ENCODE assay signal across 8 cellular contexts in the genomic region with DNA sequence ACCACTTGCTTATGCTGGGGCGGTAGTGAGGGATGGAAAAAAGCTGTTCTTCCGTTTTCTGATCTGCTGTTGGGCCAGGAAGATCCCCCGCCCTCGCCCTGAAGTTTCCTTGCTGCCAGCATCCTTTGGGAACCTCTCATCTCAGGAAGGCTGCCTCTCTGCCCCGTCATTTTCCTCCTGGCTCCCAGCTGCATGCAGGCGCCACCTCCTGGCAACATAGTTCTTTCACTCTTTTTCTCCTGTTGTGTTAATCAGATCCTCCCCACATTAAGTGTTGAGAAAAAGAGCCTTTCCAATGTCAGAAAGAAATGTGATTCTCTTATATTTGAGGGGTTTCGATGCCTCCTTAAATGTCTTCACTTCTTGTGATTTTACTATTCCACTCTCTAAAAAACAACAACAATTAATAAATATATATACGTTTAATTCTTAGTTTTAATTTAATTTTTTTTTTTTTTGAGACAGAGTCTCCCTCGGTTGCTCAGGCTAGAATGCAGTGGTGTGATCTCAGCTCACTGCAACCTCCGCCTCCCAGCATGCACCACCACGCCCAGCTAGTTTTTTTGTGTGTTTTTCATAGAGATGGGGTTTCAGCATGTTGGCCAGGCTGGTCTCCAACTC.
A peak's percentile ranks its signal among the peaks of the same experiment; 100 is the strongest.
DNase-seq lines count a peak whose midpoint lies in the region; ATAC-seq and TF ChIP-seq lines count a peak whose summit lies in the region.

No MANE protein-coding gene starts in this region.

- no peaks in the 10 kb centered on the region for H3K4me1 ChIP-seq in adrenal gland (replicated peaks in 1 of 2)

- ATAC-seq in left cardiac atrium, result peak; percentile 84 to 92

- no peak for TF ChIP-seq POLR2A in adrenal gland (IDR thresholded peaks at IDR 0.05)

- H3K27me3 ChIP-seq in adrenal gland, result no peaks in the 10 kb centered on the region

- H3K36me3 ChIP-seq in adrenal gland (replicated peaks in 1 of 2), result no peaks in the 10 kb centered on the region

- DNase-seq in CD1c-positive myeloid dendritic cell (ENCODE audit: extremely low spot score) (peak; percentile 68), GM20000 (ENCODE audit: low spot score) (peak; percentile 80), NCI-H1092 (lab: John Stamatoyannopoulos, UW) (peak; percentile 65), SKM-1 (lab: John Stamatoyannopoulos, UW; ENCODE audit: unreplicated experiment) (peak; percentile 47), adrenal gland (peak; percentile 76 to 92 (median 84)), left cardiac atrium (peak; percentile 83), retina (peak; percentile 75), mesenteric fat pad (ENCODE audit: low spot score) (no peak)

- TF ChIP-seq CTCF in GM20000 (IDR thresholded peaks at IDR 0.05; ENCODE audit: extremely low read depth, missing control alignments), result peak; percentile 78
- peak; percentile 67 to 91 (median 84) for TF ChIP-seq CTCF in adrenal gland (IDR thresholded peaks at IDR 0.05)

- intact Hi-C loops in adrenal gland (cut with DNase I) (loop anchor here (2.0 to 10.0 kb wide), 3 partner anchors 111 to 165 kb away; no protein-coding TSS in a partner anchor), left cardiac atrium (cut with DNase I) (loop anchor here in 1 of 2 donors (1.0 kb wide), 1 partner anchor 166 kb away; no protein-coding TSS in a partner anchor)

- 22 to 29% (median 28%) methylated on average over 11 of the region's 11 CpGs for WGBS in adrenal gland, 4 donors

- H3K27ac ChIP-seq in adrenal gland, result no peak overlapping the region

- no peaks in the 10 kb centered on the region for H3K9me3 ChIP-seq in adrenal gland (replicated peaks in 1 of 3)

- no peak overlapping the region for H3K4me3 ChIP-seq in adrenal gland
